ENCODE assay signal across 15 cellular contexts in genomic region chr3:73546961-73547360, GRCh38.
DNase-seq lines count a peak whose midpoint lies in the region; ATAC-seq and TF ChIP-seq lines count a peak whose summit lies in the region.
"Had no signal": no experiment of that assay in that cellular context is flagged by ENCODE, and none has a peak within 500 bp of the region (broad histone marks: within the 10 kb centered on the region; RNA-seq: fewer than 3 reads in every experiment).

No MANE protein-coding gene starts in this region.

- 0 to 22% methylated on average over 2 to 3 of the region's 3 CpGs for WGBS in gastroesophageal sphincter (ENCODE audit: low coverage in 1 of 2), 2 donors
- WGBS in stomach, 5 donors = 64 to 81% (median 72%) methylated on average over 3 of the region's 3 CpGs

- H3K4me1 ChIP-seq in gastroesophageal sphincter = peaks cover 12 to 90% (median 18%) of the 10 kb centered on the region in 3 donors
- peaks cover 15 to 86% (median 39%) of the 10 kb centered on the region in 4 donors for H3K4me1 ChIP-seq in stomach
- H3K4me1 ChIP-seq in CD4-positive, alpha-beta memory T cell (ENCODE audit: insufficient read depth, low read length) = no peaks in the 10 kb centered on the region

- CTCF ChIA-PET in CD4-positive, alpha-beta memory T cell (lab: Charles Lee; ENCODE audit: partially characterized antibody) = no interaction called here

- no peak for TF ChIP-seq CTCF in astrocyte of the cerebellum (IDR thresholded peaks at IDR 0.05; ENCODE audit: low read depth, low read length, missing control alignments)
- no peak for TF ChIP-seq CTCF in gastroesophageal sphincter (IDR thresholded peaks at IDR 0.05)
- TF ChIP-seq CTCF in stomach (IDR thresholded peaks at IDR 0.05) = no peak

- ATAC-seq in gastroesophageal sphincter (peak; percentile 42), GM19452 (IDR thresholded peaks at IDR 0.05; ENCODE audit: unreplicated experiment) (no peak)
- no peak for ATAC-seq in natural killer cell treated with Interleukin-12 subunit alpha and Interleukin-12 subunit beta and Interleukin-15 and Interleukin-18, amount 100 ng/mL, for 72 hours

- H3K36me3 ChIP-seq in gastroesophageal sphincter = no peaks in the 10 kb centered on the region
- no peaks in the 10 kb centered on the region for H3K36me3 ChIP-seq in stomach
- H3K36me3 ChIP-seq in CD4-positive, alpha-beta memory T cell (ENCODE audit: insufficient read depth, low read length) = no peaks in the 10 kb centered on the region

- POLR2A ChIA-PET in CD4-positive, alpha-beta memory T cell (lab: Charles Lee; ENCODE audit: partially characterized antibody) = no interaction called here

- no peaks in the 10 kb centered on the region for H3K9me3 ChIP-seq in gastroesophageal sphincter
- no peaks in the 10 kb centered on the region for H3K9me3 ChIP-seq in stomach
- no peaks in the 10 kb centered on the region for H3K9me3 ChIP-seq in CD4-positive, alpha-beta memory T cell (ENCODE audit: control insufficient read depth in 1 of 2, low read length in 2 of 2)

- H3K27me3 ChIP-seq in gastroesophageal sphincter (no peaks in the 10 kb centered on the region), stomach (no peaks in the 10 kb centered on the region)
- no peaks in the 10 kb centered on the region for H3K27me3 ChIP-seq in CD4-positive, alpha-beta memory T cell (ENCODE audit: insufficient read depth, low read length)

- TF ChIP-seq EP300 in gastroesophageal sphincter (IDR thresholded peaks at IDR 0.05) = no peak
- no peak for TF ChIP-seq EP300 in stomach (IDR thresholded peaks at IDR 0.05)

- in situ Hi-C loops in astrocyte of the cerebellum (cut with HindIII; ENCODE audit: low sequenced_read_pairs) = loop anchor here (25.0 kb wide), 1 partner anchor 290 kb away; no protein-coding TSS in a partner anchor

- H3K27me3 Mint-ChIP-seq in natural killer cell treated with Interleukin-12 subunit alpha and Interleukin-12 subunit beta and Interleukin-15 and Interleukin-18, amount 100 ng/mL, for 72 hours = no peaks in the 10 kb centered on the region
- H3K27me3 Mint-ChIP-seq in CD4-positive, alpha-beta memory T cell = peaks cover 2 to 3% of the 10 kb centered on the region in 2 donors

- DNase-seq in ELR (ENCODE audit: low read depth) (peak; percentile 68), astrocyte of the cerebellum (ENCODE audit: low read depth) (peak; percentile 82), stomach (no peak), SKM-1 (lab: John Stamatoyannopoulos, UW; ENCODE audit: unreplicated experiment) (no peak)
- DNase-seq in natural killer cell treated with Interleukin-12 subunit alpha and Interleukin-12 subunit beta and Interleukin-15 and Interleukin-18, amount 100 ng/mL, for 72 hours (ENCODE audit: low spot score) = no peak
- DNase-seq in CD4-positive, alpha-beta memory T cell = no peak
- DNase-seq: activated CD4-positive, alpha-beta T cell treated with anti-CD3 and anti-CD28 coated beads for 4 hours; activated naive CD4-positive, alpha-beta T cell treated with anti-CD3 and anti-CD28 coated beads, Interleukin-2, amount 50 U/mL, for 16 hours; NCI-H2171 treated with DMSO at 0.1 percent for 48 hours; SHP77; stimulated activated CD4-positive, alpha-beta T cell treated with anti-CD3 and anti-CD28 coated beads, Interleukin-15, amount 100 ng/mL, for 24 hours; stimulated activated naive CD4-positive, alpha-beta T cell treated with Interleukin-2 at 50 U/mL for 16 hours had no signal

- intact Hi-C loops in stomach (cut with DNase I; ENCODE audit: low total_unique reads) = no loop called here
- intact Hi-C loops in CD4-positive, alpha-beta memory T cell (cut with micrococcal nuclease) = no loop called here

- TF ChIP-seq POLR2A in gastroesophageal sphincter (IDR thresholded peaks at IDR 0.05) (no peak), stomach (IDR thresholded peaks at IDR 0.05) (no peak)

- no peak overlapping the region for H3K27ac Mint-ChIP-seq in natural killer cell treated with Interleukin-12 subunit alpha and Interleukin-12 subunit beta and Interleukin-15 and Interleukin-18, amount 100 ng/mL, for 72 hours
- no peak overlapping the region for H3K27ac Mint-ChIP-seq in CD4-positive, alpha-beta memory T cell

- no peak overlapping the region for H3K4me3 ChIP-seq in astrocyte of the cerebellum (ENCODE audit: low read depth, low read length)
- no peak overlapping the region for H3K4me3 ChIP-seq in gastroesophageal sphincter
- no peak overlapping the region for H3K4me3 ChIP-seq in stomach
- no peak overlapping the region for H3K4me3 ChIP-seq in CD4-positive, alpha-beta memory T cell (ENCODE audit: low read length in 2 of 2)
- H3K4me3 ChIP-seq: lung had no signal

- H3K4me3 Mint-ChIP-seq in natural killer cell treated with Interleukin-12 subunit alpha and Interleukin-12 subunit beta and Interleukin-15 and Interleukin-18, amount 100 ng/mL, for 72 hours = no peak overlapping the region
- no peak overlapping the region for H3K4me3 Mint-ChIP-seq in CD4-positive, alpha-beta memory T cell

- no peaks in the 10 kb centered on the region for H3K36me3 Mint-ChIP-seq in natural killer cell treated with Interleukin-12 subunit alpha and Interleukin-12 subunit beta and Interleukin-15 and Interleukin-18, amount 100 ng/mL, for 72 hours
- H3K36me3 Mint-ChIP-seq in CD4-positive, alpha-beta memory T cell = no peaks in the 10 kb centered on the region

- H3K9me3 Mint-ChIP-seq in natural killer cell treated with Interleukin-12 subunit alpha and Interleukin-12 subunit beta and Interleukin-15 and Interleukin-18, amount 100 ng/mL, for 72 hours = no peaks in the 10 kb centered on the region
- H3K9me3 Mint-ChIP-seq in CD4-positive, alpha-beta memory T cell = no peaks in the 10 kb centered on the region

- peak overlapping the region; percentile 40 to 78 (median 69) for H3K27ac ChIP-seq in gastroesophageal sphincter
- peak overlapping the region; percentile 26 to 83 (median 75) for H3K27ac ChIP-seq in stomach
- no peak overlapping the region for H3K27ac ChIP-seq in CD4-positive, alpha-beta memory T cell (ENCODE audit: low read depth, low read length)

- no peaks in the 10 kb centered on the region for H3K4me1 Mint-ChIP-seq in natural killer cell treated with Interleukin-12 subunit alpha and Interleukin-12 subunit beta and Interleukin-15 and Interleukin-18, amount 100 ng/mL, for 72 hours (ENCODE audit: low read depth in 2 of 2)
- no peaks in the 10 kb centered on the region for H3K4me1 Mint-ChIP-seq in CD4-positive, alpha-beta memory T cell

Comparison
In these comparisons a context has a peak if more than half of its experiments do, and no peak if none do; other contexts are left out.
1. DNase-seq: peak in ELR (single experiment) and astrocyte of the cerebellum (single experiment); none in stomach (single experiment), natural killer cell treated with Interleukin-12 subunit alpha and Interleukin-12 subunit beta and Interleukin-15 and Interleukin-18, amount 100 ng/mL, for 72 hours (single experiment), SKM-1 (single experiment) and CD4-positive, alpha-beta memory T cell (0 of 5).